ENCODE assay signal across 15 cellular contexts in the genomic region with DNA sequence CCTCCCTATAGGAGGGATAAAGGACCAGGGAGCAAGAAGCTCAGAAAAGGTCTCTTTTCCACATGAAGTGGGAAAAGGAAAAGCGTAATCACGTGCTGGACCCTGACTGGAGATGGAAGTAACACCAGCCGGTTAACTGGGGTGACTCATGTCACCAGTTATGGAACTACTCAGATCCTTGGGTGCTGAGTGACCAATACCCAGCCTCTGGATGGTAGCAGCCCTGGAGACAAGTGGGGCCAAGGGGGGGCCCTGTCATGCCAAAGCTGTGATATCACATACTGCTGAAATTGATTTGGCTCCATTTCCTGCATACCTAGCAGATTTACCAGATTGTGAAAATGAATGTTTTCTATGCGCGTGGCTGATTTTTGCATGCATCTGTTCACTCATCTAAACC.
DNase-seq lines count a peak whose midpoint lies in the region; ATAC-seq and TF ChIP-seq lines count a peak whose summit lies in the region.
"Had no signal": no experiment of that assay in that cellular context is flagged by ENCODE, and none has a peak within 500 bp of the region (broad histone marks: within the 10 kb centered on the region; RNA-seq: fewer than 3 reads in every experiment).

No MANE protein-coding gene starts in this region.

- no peaks in the 10 kb centered on the region for H3K9me3 Mint-ChIP-seq in chondrocyte (ENCODE audit: low read depth)
- no peaks in the 10 kb centered on the region for H3K9me3 Mint-ChIP-seq in activated CD8-positive, alpha-beta T cell treated with anti-CD3 and anti-CD28 coated beads for 36 hours
- H3K9me3 Mint-ChIP-seq: CD4-positive, alpha-beta memory T cell had no signal

- H3K4me2 ChIP-seq in osteoblast (ENCODE audit: insufficient read depth, low read length) = no peak overlapping the region

- H4K20me1 ChIP-seq in osteoblast (ENCODE audit: insufficient read depth, low read length) = no peaks in the 10 kb centered on the region

- no peak overlapping the region for H3K27ac ChIP-seq in osteoblast (ENCODE audit: low read depth, low read length)
- H3K27ac ChIP-seq: right lobe of liver, suprapubic skin had no signal

- peak; percentile 90 for DNase-seq in ELR (ENCODE audit: low read depth)
- DNase-seq in NCI-H226 = peak; percentile 10
- DNase-seq in chondrocyte (ENCODE audit: low spot score) = no peak
- DNase-seq in osteoblast (ENCODE audit: insufficient read length, low spot score, missing footprints) = peak; percentile 77
- DNase-seq in HuH-7.5 (ENCODE audit: low spot score) = no peak
- DNase-seq in activated CD8-positive, alpha-beta T cell treated with anti-CD3 and anti-CD28 coated beads for 36 hours = no peak
- no peak for DNase-seq in posterior cingulate gyrus
- DNase-seq: activated CD4-positive, alpha-beta T cell treated with anti-CD3 and anti-CD28 coated beads for 48 hours; activated effector memory CD4-positive, alpha-beta T cell treated with anti-CD3 and anti-CD28 coated beads, Interleukin-2, amount 50 U/mL, for 16 hours; CD4-positive, alpha-beta memory T cell; central memory CD4-positive, alpha-beta T cell; NCI-H1436 treated with DMSO at 0.1 percent for 48 hours; right lobe of liver had no signal

- no peak overlapping the region for H3K4me3 Mint-ChIP-seq in chondrocyte (ENCODE audit: unreplicated experiment)
- H3K4me3 Mint-ChIP-seq in activated CD8-positive, alpha-beta T cell treated with anti-CD3 and anti-CD28 coated beads for 36 hours = no peak overlapping the region
- H3K4me3 Mint-ChIP-seq: CD4-positive, alpha-beta memory T cell had no signal

- CTCF ChIA-PET in activated CD8-positive, alpha-beta T cell treated with anti-CD3 and anti-CD28 coated beads for 36 hours (lab: Charles Lee) = interaction anchor here (0.6 kb wide), 1 partner anchor 9 kb away, joined by 3 read pairs; no protein-coding TSS in a partner anchor

- H3K27me3 Mint-ChIP-seq in chondrocyte (ENCODE audit: low read depth) = no peaks in the 10 kb centered on the region
- no peaks in the 10 kb centered on the region for H3K27me3 Mint-ChIP-seq in activated CD8-positive, alpha-beta T cell treated with anti-CD3 and anti-CD28 coated beads for 36 hours
- H3K27me3 Mint-ChIP-seq: CD4-positive, alpha-beta memory T cell had no signal

- H3K79me2 ChIP-seq in osteoblast (ENCODE audit: insufficient read depth, low read length) = no peaks in the 10 kb centered on the region

- no peak overlapping the region for H2AFZ ChIP-seq in osteoblast (ENCODE audit: low read length)

- POLR2A ChIA-PET in activated CD8-positive, alpha-beta T cell treated with anti-CD3 and anti-CD28 coated beads for 36 hours (lab: Charles Lee) = no interaction called here

- no peak for TF ChIP-seq CTCF in chondrocyte (IDR thresholded peaks at IDR 0.05)
- no peak for TF ChIP-seq CTCF in osteoblast (IDR thresholded peaks at IDR 0.05; ENCODE audit: extremely low read depth, low read depth, low read length)
- no peak for TF ChIP-seq CTCF in activated CD8-positive, alpha-beta T cell treated with anti-CD3 and anti-CD28 coated beads for 36 hours (IDR thresholded peaks at IDR 0.05)

- H3K36me3 Mint-ChIP-seq in chondrocyte (ENCODE audit: low read depth) = no peaks in the 10 kb centered on the region
- H3K36me3 Mint-ChIP-seq in activated CD8-positive, alpha-beta T cell treated with anti-CD3 and anti-CD28 coated beads for 36 hours (ENCODE audit: low read depth) = no peaks in the 10 kb centered on the region
- H3K36me3 Mint-ChIP-seq: CD4-positive, alpha-beta memory T cell had no signal

- H3K36me3 ChIP-seq in osteoblast (ENCODE audit: insufficient read depth, low read length) = no peaks in the 10 kb centered on the region
- H3K36me3 ChIP-seq: right lobe of liver, suprapubic skin had no signal

- H3K9me3 ChIP-seq in osteoblast (ENCODE audit: low read depth, low read length) = no peaks in the 10 kb centered on the region
- H3K9me3 ChIP-seq: right lobe of liver, suprapubic skin had no signal

- H3K4me1 Mint-ChIP-seq in chondrocyte (ENCODE audit: low read depth) = peaks cover 11% of the 10 kb centered on the region
- peaks cover 7% of the 10 kb centered on the region for H3K4me1 Mint-ChIP-seq in activated CD8-positive, alpha-beta T cell treated with anti-CD3 and anti-CD28 coated beads for 36 hours (ENCODE audit: low read depth)

- peak overlapping the region; percentile 60 for H3K27ac Mint-ChIP-seq in chondrocyte (ENCODE audit: unreplicated experiment)
- no peak overlapping the region for H3K27ac Mint-ChIP-seq in activated CD8-positive, alpha-beta T cell treated with anti-CD3 and anti-CD28 coated beads for 36 hours
- H3K27ac Mint-ChIP-seq: CD4-positive, alpha-beta memory T cell had no signal

- intact Hi-C loops in activated CD8-positive, alpha-beta T cell treated with anti-CD3 and anti-CD28 coated beads for 36 hours (cut with micrococcal nuclease) = no loop called here
- intact Hi-C loops in posterior cingulate gyrus (cut with DNase I) = no loop called here

- peaks cover 8% of the 10 kb centered on the region for H3K4me1 ChIP-seq in osteoblast (ENCODE audit: insufficient read depth, low read length)
- H3K4me1 ChIP-seq: suprapubic skin had no signal

- H3K27me3 ChIP-seq in osteoblast (ENCODE audit: insufficient read depth, low read length) = no peaks in the 10 kb centered on the region
- H3K27me3 ChIP-seq: right lobe of liver, suprapubic skin had no signal

- ATAC-seq in activated CD8-positive, alpha-beta T cell treated with anti-CD3 and anti-CD28 coated beads for 36 hours = no peak
- ATAC-seq in HG03135 (IDR thresholded peaks at IDR 0.05; ENCODE audit: unreplicated experiment) = no peak

- H3K4me3 ChIP-seq in osteoblast (ENCODE audit: insufficient read depth, low read length) = no peak overlapping the region
- H3K4me3 ChIP-seq: right lobe of liver, suprapubic skin had no signal

Comparison
In these comparisons a context has a peak if more than half of its experiments do, and no peak if none do; other contexts are left out.
1. DNase-seq: peak in ELR (single experiment), NCI-H226 (single experiment) and osteoblast (single experiment); none in chondrocyte (single experiment), HuH-7.5 (single experiment), activated CD8-positive, alpha-beta T cell treated with anti-CD3 and anti-CD28 coated beads for 36 hours (single experiment) and posterior cingulate gyrus (0 of 10).